ENCODE assay signal across 17 cellular contexts in genomic region chr1:194069168-194069830, GRCh38.
DNase-seq lines count a peak whose midpoint lies in the region; TF ChIP-seq lines count a peak whose summit lies in the region.
"Had no signal": no experiment of that assay in that cellular context is flagged by ENCODE, and none has a peak within 500 bp of the region (broad histone marks: within the 10 kb centered on the region; RNA-seq: fewer than 3 reads in every experiment).

No MANE protein-coding gene starts in this region.

- DNase-seq in DMS 273 (lab: John Stamatoyannopoulos, UW; ENCODE audit: unreplicated experiment): peak; percentile 21
- DNase-seq in DMS 273 treated with DMSO at 0.1 percent for 48 hours (lab: John Stamatoyannopoulos, UW): no peak
- peak; percentile 53 to 91 for DNase-seq in cardiac fibroblast (ENCODE audit: low read depth in 2 of 2)
- peak; percentile 63 for DNase-seq in right atrium auricular region (ENCODE audit: low spot score)
- peak; percentile 19 for DNase-seq in transverse colon
- DNase-seq in AG08395 (ENCODE audit: low spot score): no peak
- DNase-seq in DMS53 (lab: John Stamatoyannopoulos, UW): no peak
- DNase-seq in ascending aorta (ENCODE audit: low spot score in 2 of 2): no peak
- DNase-seq: activated CD4-positive, alpha-beta T cell treated with anti-CD3 and anti-CD28 coated beads, Interleukin-2, amount 10 ng/mL, durations not matched to agents 24 days and 14 days; activated T-cell treated with anti-CD3 and anti-CD28 coated beads for 4 hours; CD4-positive, CD25-positive, alpha-beta regulatory T cell; glutamatergic neuron; KBM-7; NCI-H187; stimulated activated naive CD8-positive, alpha-beta T cell treated with anti-CD3 and anti-CD28 coated beads, Interleukin-15, Interleukin-2, amounts not matched to agents 100 U/mL and 50 U/mL, for 24 hours; T1000 had no signal

- H3K27ac ChIP-seq in right atrium auricular region (peak overlapping the region; percentile 52 to 76), transverse colon (peak overlapping the region in 1 of 4 donors; percentile 1), ascending aorta (no peak overlapping the region)
- H3K27ac ChIP-seq: 22Rv1 had no signal

- no peak for TF ChIP-seq EP300 in transverse colon (IDR thresholded peaks at IDR 0.05; ENCODE audit: low read depth)

- H3K4me3 ChIP-seq in cardiac fibroblast (replicated peaks in 1 of 2; ENCODE audit: low read depth in 2 of 2, low read length in 2 of 2) (no peak overlapping the region), right atrium auricular region (no peak overlapping the region), transverse colon (no peak overlapping the region), ascending aorta (no peak overlapping the region)

- TF ChIP-seq POLR2A in transverse colon (IDR thresholded peaks at IDR 0.05): no peak

- TF ChIP-seq CTCF in cardiac fibroblast (IDR thresholded peaks at IDR 0.05; ENCODE audit: low read depth, low read length) (no peak), right atrium auricular region (IDR thresholded peaks at IDR 0.05) (no peak), transverse colon (IDR thresholded peaks at IDR 0.05) (no peak), ascending aorta (IDR thresholded peaks at IDR 0.05) (no peak)

- H3K9me3 ChIP-seq in right atrium auricular region (no peaks in the 10 kb centered on the region), transverse colon (no peaks in the 10 kb centered on the region), ascending aorta (no peaks in the 10 kb centered on the region)

- H3K4me1 ChIP-seq in right atrium auricular region (peaks cover 0 to 19% of the 10 kb centered on the region in 2 donors), transverse colon (no peaks in the 10 kb centered on the region), ascending aorta (peaks cover 0 to 5% of the 10 kb centered on the region in 2 donors)

- no peaks in the 10 kb centered on the region for H3K27me3 ChIP-seq in right atrium auricular region
- no peaks in the 10 kb centered on the region for H3K27me3 ChIP-seq in transverse colon
- H3K27me3 ChIP-seq in ascending aorta: no peaks in the 10 kb centered on the region

- in situ Hi-C loops in transverse colon (cut with MboI; ENCODE audit: low pct_ligation_motif_present in 1 of 4, low pct_unique_long_range_greater_than_20kb in 1 of 4, low sequenced_read_pairs in 3 of 4): no loop called here

- 54 to 88% methylated on average over 2 to 7 of the region's 7 CpGs for WGBS in transverse colon (ENCODE audit: low coverage in 1 of 2), 2 donors

- intact Hi-C loops in transverse colon (cut with DNase I; ENCODE audit: low total_unique reads) (no loop called here), ascending aorta (cut with DNase I) (no loop called here)

- no peaks in the 10 kb centered on the region for H3K36me3 ChIP-seq in right atrium auricular region
- no peaks in the 10 kb centered on the region for H3K36me3 ChIP-seq in transverse colon
- no peaks in the 10 kb centered on the region for H3K36me3 ChIP-seq in ascending aorta

Comparison
In these comparisons a context has a peak if more than half of its experiments do, and no peak if none do; other contexts are left out.
1. DNase-seq: peak in DMS 273 (single experiment), cardiac fibroblast (2 of 2), right atrium auricular region (single experiment) and transverse colon (single experiment); none in DMS 273 treated with DMSO at 0.1 percent for 48 hours (single experiment), AG08395 (single experiment), DMS53 (single experiment) and ascending aorta (0 of 2).
2. H3K27ac ChIP-seq: peak in right atrium auricular region (2 of 2); none in ascending aorta (0 of 2).